ENCODE assay signal across 25 cellular contexts in the genomic region with DNA sequence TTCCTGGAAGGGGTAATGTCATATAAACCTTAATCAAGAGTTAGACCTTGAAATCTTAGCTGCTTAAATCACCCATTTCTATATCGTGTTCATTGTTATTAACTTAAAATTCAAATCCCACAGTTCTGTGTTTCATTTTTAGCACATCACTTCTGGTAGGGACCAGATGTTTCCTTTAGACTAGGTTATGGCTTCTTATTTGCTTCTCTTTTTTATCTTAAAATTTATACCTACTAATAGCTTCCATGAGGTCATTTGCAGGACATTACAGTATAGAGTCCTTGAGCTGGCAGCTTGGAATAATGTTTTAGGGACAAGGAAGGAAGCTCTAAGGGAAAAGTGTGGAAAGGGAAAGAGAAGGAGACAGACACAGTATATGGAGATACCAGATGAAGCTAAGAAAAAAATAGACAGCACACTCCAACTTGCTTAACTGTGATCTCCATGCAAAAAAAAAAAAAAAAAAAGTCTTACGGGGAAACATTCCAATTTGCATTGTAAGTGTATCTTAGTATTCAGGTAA. TPM values are rescaled to one million over a fixed set of nuclear protein-coding genes. Genes with fewer than 3 reads are reported as not detected.
"Had no signal": no experiment of that assay in that cellular context is flagged by ENCODE, and none has a peak within 500 bp of the region (broad histone marks: within the 10 kb centered on the region; RNA-seq: fewer than 3 reads in every experiment).

No MANE protein-coding gene starts in this region.

- H3K27me3 ChIP-seq: brain microvascular endothelial cell, foreskin keratinocyte, right lobe of liver, uterus had no signal

- H3K9me3 Mint-ChIP-seq: activated naive CD4-positive, alpha-beta T cell treated with anti-CD3 and anti-CD28 coated beads for 36 hours; activated naive CD8-positive, alpha-beta T cell treated with anti-CD3 and anti-CD28 coated beads, Interleukin-2, amount 10 ng/mL, durations not matched to agents 7 days and 5 days; activated T-helper 1 cell treated with anti-CD3 and anti-CD28 coated beads, Interleukin-12 subunit alpha, Interleukin-12 subunit beta, Interleukin-2, Interleukin-4 antibody, amounts not matched to agents 30 ng/mL and 10 ng/mL and 1 ng/mL, durations not matched to agents 14 hours and 24 hours and 36 hours; stimulated activated naive CD8-positive, alpha-beta T cell treated with anti-CD3 and anti-CD28 coated beads, Interleukin-15, Interleukin-2, amounts not matched to agents 100 ng/mL and 50 ng/mL, for 24 hours; type B pancreatic cell had no signal

- H3K4me1 ChIP-seq: foreskin keratinocyte, uterus had no signal

- H3K4me3 ChIP-seq: coronary artery, right lobe of liver, uterus had no signal

- H3K9me3 ChIP-seq: right lobe of liver, uterus had no signal

- DNase-seq: activated CD4-positive, alpha-beta T cell treated with anti-CD3 and anti-CD28 coated beads for 4 hours; activated CD4-positive, alpha-beta T cell treated with anti-CD3 and anti-CD28 coated beads, Interleukin-2, amount 50 U/mL, for 4 hours; activated CD8-positive, alpha-beta memory T cell treated with anti-CD3 and anti-CD28 coated beads for 24 hours; activated effector memory CD4-positive, alpha-beta T cell treated with anti-CD3 and anti-CD28 coated beads, Interleukin-2, amount 50 U/mL, for 16 hours; activated naive CD4-positive, alpha-beta T cell treated with anti-CD3 and anti-CD28 coated beads for 36 hours; activated naive CD8-positive, alpha-beta T cell treated with anti-CD3 and anti-CD28 coated beads, Interleukin-2, amount 10 ng/mL, durations not matched to agents 7 days and 5 days; brain microvascular endothelial cell; effector memory CD8-positive, alpha-beta T cell; foreskin keratinocyte; hippocampal formation; left cardiac atrium; natural killer cell; posterior cingulate gyrus; right lobe of liver; stimulated activated CD4-positive, alpha-beta T cell treated with anti-CD3 and anti-CD28 coated beads, Interleukin-4, amount 100 ng/mL, for 24 hours; substantia nigra; T-helper 2 cell; uterus had no signal

- H3K27ac Mint-ChIP-seq: activated naive CD4-positive, alpha-beta T cell treated with anti-CD3 and anti-CD28 coated beads for 36 hours; activated naive CD8-positive, alpha-beta T cell treated with anti-CD3 and anti-CD28 coated beads, Interleukin-2, amount 10 ng/mL, durations not matched to agents 7 days and 5 days; activated T-helper 1 cell treated with anti-CD3 and anti-CD28 coated beads, Interleukin-12 subunit alpha, Interleukin-12 subunit beta, Interleukin-2, Interleukin-4 antibody, amounts not matched to agents 30 ng/mL and 10 ng/mL and 1 ng/mL, durations not matched to agents 14 hours and 24 hours and 36 hours; effector memory CD8-positive, alpha-beta T cell; memory B cell; natural killer cell; stimulated activated effector memory CD8-positive, alpha-beta T cell treated with anti-CD3 and anti-CD28 coated beads, Interleukin-12 subunit alpha, Interleukin-12 subunit beta, amount 100 ng/mL, for 72 hours; stimulated activated naive CD8-positive, alpha-beta T cell treated with anti-CD3 and anti-CD28 coated beads, Interleukin-15, Interleukin-2, amounts not matched to agents 100 ng/mL and 50 ng/mL, for 24 hours; type B pancreatic cell had no signal

- H3K27me3 Mint-ChIP-seq: activated naive CD8-positive, alpha-beta T cell treated with anti-CD3 and anti-CD28 coated beads, Interleukin-2, amount 10 ng/mL, durations not matched to agents 7 days and 5 days; effector memory CD8-positive, alpha-beta T cell; memory B cell; stimulated activated naive CD8-positive, alpha-beta T cell treated with anti-CD3 and anti-CD28 coated beads, Interleukin-15, Interleukin-2, amounts not matched to agents 100 ng/mL and 50 ng/mL, for 24 hours; type B pancreatic cell had no signal

- H3K36me3 ChIP-seq: brain microvascular endothelial cell, right lobe of liver, uterus had no signal

- H3K27ac ChIP-seq: brain microvascular endothelial cell, coronary artery, foreskin keratinocyte, right lobe of liver, uterus, VCaP had no signal

- H3K4me1 Mint-ChIP-seq: activated naive CD8-positive, alpha-beta T cell treated with anti-CD3 and anti-CD28 coated beads, Interleukin-2, amount 10 ng/mL, durations not matched to agents 7 days and 5 days; memory B cell; natural killer cell; stimulated activated effector memory CD8-positive, alpha-beta T cell treated with anti-CD3 and anti-CD28 coated beads, Interleukin-12 subunit alpha, Interleukin-12 subunit beta, amount 100 ng/mL, for 72 hours had no signal

- H3K4me3 Mint-ChIP-seq: activated naive CD4-positive, alpha-beta T cell treated with anti-CD3 and anti-CD28 coated beads for 36 hours; activated naive CD8-positive, alpha-beta T cell treated with anti-CD3 and anti-CD28 coated beads, Interleukin-2, amount 10 ng/mL, durations not matched to agents 7 days and 5 days; activated T-helper 1 cell treated with anti-CD3 and anti-CD28 coated beads, Interleukin-12 subunit alpha, Interleukin-12 subunit beta, Interleukin-2, Interleukin-4 antibody, amounts not matched to agents 30 ng/mL and 10 ng/mL and 1 ng/mL, durations not matched to agents 14 hours and 24 hours and 36 hours; effector memory CD8-positive, alpha-beta T cell; memory B cell; natural killer cell; stimulated activated effector memory CD8-positive, alpha-beta T cell treated with anti-CD3 and anti-CD28 coated beads, Interleukin-12 subunit alpha, Interleukin-12 subunit beta, amount 100 ng/mL, for 72 hours; stimulated activated naive CD8-positive, alpha-beta T cell treated with anti-CD3 and anti-CD28 coated beads, Interleukin-15, Interleukin-2, amounts not matched to agents 100 ng/mL and 50 ng/mL, for 24 hours; type B pancreatic cell had no signal

- ATAC-seq: effector memory CD8-positive, alpha-beta T cell; foreskin keratinocyte; natural killer cell; stimulated activated effector memory CD8-positive, alpha-beta T cell treated with anti-CD3 and anti-CD28 coated beads, Interleukin-12 subunit alpha, Interleukin-12 subunit beta, amount 100 ng/mL, for 72 hours had no signal

- H3K36me3 Mint-ChIP-seq: activated naive CD8-positive, alpha-beta T cell treated with anti-CD3 and anti-CD28 coated beads, Interleukin-2, amount 10 ng/mL, durations not matched to agents 7 days and 5 days; memory B cell; natural killer cell; stimulated activated effector memory CD8-positive, alpha-beta T cell treated with anti-CD3 and anti-CD28 coated beads, Interleukin-12 subunit alpha, Interleukin-12 subunit beta, amount 100 ng/mL, for 72 hours; type B pancreatic cell had no signal

RNA-seq across cellular contexts. Expression of gene CD36, which starts 48.8 kb away (rescaled TPM):
- total RNA-seq: activated naive CD4-positive, alpha-beta T cell treated with anti-CD3 and anti-CD28 coated beads for 36 hours; activated T-helper 1 cell treated with anti-CD3 and anti-CD28 coated beads, Interleukin-12 subunit alpha, Interleukin-12 subunit beta, Interleukin-2, Interleukin-4 antibody, amounts not matched to agents 30 ng/mL and 10 ng/mL and 1 ng/mL, durations not matched to agents 14 hours and 24 hours and 36 hours; foreskin keratinocyte had no signal
